Comparison of ENCODE assay signal across 8 cellular contexts in genomic region chr1:47333922-47334764, GRCh38. TPM values are rescaled to one million over a fixed set of nuclear protein-coding genes. Genes with fewer than 3 reads are reported as not detected.
A peak's percentile ranks its signal among the peaks of the same experiment; 100 is the strongest.
DNase-seq lines count a peak whose midpoint lies in the region; ATAC-seq, FAIRE-seq and TF ChIP-seq lines count a peak whose summit lies in the region.

No MANE protein-coding gene starts in this region.

- H3K4me3 ChIP-seq in H1 (ENCODE audit: extremely low read depth in 1 of 4, insufficient read depth in 2 of 4, low read depth in 3 of 4, low read length in 4 of 4) = peak overlapping the region; percentile 79 to 94 (median 86)
- peak overlapping the region; percentile 89 for H3K4me3 ChIP-seq in mesodermal cell (ENCODE audit: extremely low read depth, insufficient read depth, low read length, poor library complexity, severe bottlenecking)

- peak overlapping the region; percentile 78 for H2BK5ac ChIP-seq in H1 (ENCODE audit: low read depth, low read length)

- H3K9me3 ChIP-seq in CD4-positive, alpha-beta T cell (ENCODE audit: control insufficient read depth, low read length) = no peaks in the 10 kb centered on the region
- H3K9me3 ChIP-seq in H1 (ENCODE audit: insufficient read depth in 2 of 2, low read depth in 1 of 2, low read length in 1 of 2) = no peaks in the 10 kb centered on the region
- no peaks in the 10 kb centered on the region for H3K9me3 ChIP-seq in mesodermal cell (ENCODE audit: control insufficient read depth, low read length)

- H2AK5ac ChIP-seq in H1 (ENCODE audit: low read depth, low read length) = no peak overlapping the region

- H3K4me1 Mint-ChIP-seq in CD4-positive, alpha-beta T cell (ENCODE audit: low read depth) = peaks cover 21% of the 10 kb centered on the region
- peaks cover 15% of the 10 kb centered on the region for H3K4me1 Mint-ChIP-seq in activated CD8-positive, alpha-beta T cell treated with anti-CD3 and anti-CD28 coated beads, Interleukin-2, amount 10 ng/mL, durations not matched to agents 7 days and 5 days (ENCODE audit: low read depth)

- peak; percentile 88 for ATAC-seq in CD4-positive, alpha-beta T cell (ENCODE audit: poor library complexity)
- peak; percentile 89 for ATAC-seq in HG03439 (IDR thresholded peaks at IDR 0.05; ENCODE audit: unreplicated experiment)
- peak; percentile 89 for ATAC-seq in activated CD8-positive, alpha-beta T cell treated with anti-CD3 and anti-CD28 coated beads, Interleukin-2, amount 10 ng/mL, durations not matched to agents 7 days and 5 days

- no peak overlapping the region for H3K14ac ChIP-seq in H1 (ENCODE audit: insufficient read length)

- H2AFZ ChIP-seq in H1 (ENCODE audit: low read length) = peak overlapping the region; percentile 25; the same call in 1 of the 2 replicates

- no peaks in the 10 kb centered on the region for H3K27me3 ChIP-seq in CD4-positive, alpha-beta T cell (ENCODE audit: control insufficient read depth, insufficient read depth, low read length)
- H3K27me3 ChIP-seq in H1 (replicated peaks in 1 of 4; ENCODE audit: control insufficient read depth in 3 of 4, extremely low read depth in 1 of 4, insufficient read depth in 3 of 4, low read length in 3 of 4) = no peaks in the 10 kb centered on the region

- no peak overlapping the region for H3K4ac ChIP-seq in H1 (replicated peaks; ENCODE audit: insufficient read length, low read depth, low read length)

- H3K79me1 ChIP-seq in H1 (ENCODE audit: low read depth, low read length) = no peaks in the 10 kb centered on the region; the same call in 1 of the 2 replicates

- peak overlapping the region; percentile 78 for H2BK120ac ChIP-seq in H1 (replicated peaks; ENCODE audit: low read depth, low read length)

- intact Hi-C loops in CD4-positive, alpha-beta T cell (cut with DNase I, micrococcal nuclease) = loop anchor here (1.0 to 10.0 kb wide), 3 partner anchors 20 to 729 kb away; partner anchors contain the start of genes MKNK1 (in 1 of the 2) and STIL (in 1 of the 2)

- H2BK12ac ChIP-seq in H1 (ENCODE audit: low read depth, low read length) = no peak overlapping the region

- H3K36me3 ChIP-seq in H1 (ENCODE audit: control insufficient read depth in 2 of 4, insufficient read depth in 4 of 4, low read length in 3 of 4) (no peaks in the 10 kb centered on the region), mesodermal cell (ENCODE audit: control insufficient read depth, insufficient read depth, low read length) (peaks cover 19% of the 10 kb centered on the region)

- no peak overlapping the region for H2BK20ac ChIP-seq in H1 (ENCODE audit: low read length)

- TF ChIP-seq EP300 in H1 (IDR thresholded peaks at IDR 0.05; ENCODE audit: borderline replicate concordance in 1 of 2, low read depth in 2 of 2, low read length in 2 of 2) = no peak

- CTCF ChIA-PET in CD4-positive, alpha-beta T cell (lab: Charles Lee) = interaction anchor here (0.8 to 2.5 kb wide), 6 partner anchors 16 to 103 kb away, joined by 3 to 18 read pairs (median 8); partner anchors contain the start of genes FOXD2 and STIL
- CTCF ChIA-PET in activated CD8-positive, alpha-beta T cell treated with anti-CD3 and anti-CD28 coated beads, Interleukin-2, amount 10 ng/mL, durations not matched to agents 7 days and 5 days (lab: Charles Lee) = interaction anchor here (0.7 to 3.0 kb wide), 11 partner anchors 9 to 376 kb away, joined by 3 to 13 read pairs (median 4); partner anchors contain the start of genes FOXD2 and STIL
- CTCF ChIA-PET in H1 (lab: Charles Lee; ENCODE audit: partially characterized antibody) = interaction anchor here (0.6 to 2.6 kb wide), 5 partner anchors 10 to 102 kb away, joined by 3 to 11 read pairs (median 4); no protein-coding TSS in a partner anchor

- H3K79me2 ChIP-seq in H1 (ENCODE audit: control insufficient read depth in 1 of 2, insufficient read depth in 2 of 2, low read length in 2 of 2) = peaks cover 0 to 16% of the 10 kb centered on the region in 2 experiments; a peak in 3 of 4 replicates

- H3K36me3 Mint-ChIP-seq in CD4-positive, alpha-beta T cell (ENCODE audit: low read depth) = no peaks in the 10 kb centered on the region
- H3K36me3 Mint-ChIP-seq in activated CD8-positive, alpha-beta T cell treated with anti-CD3 and anti-CD28 coated beads, Interleukin-2, amount 10 ng/mL, durations not matched to agents 7 days and 5 days (ENCODE audit: low read depth) = peaks cover 6% of the 10 kb centered on the region

- FAIRE-seq in GM19239 (lab: Jason Lieb, UNC) = peak; percentile 94
- FAIRE-seq in H1 (lab: Jason Lieb, UNC) = no peak

- H4K5ac ChIP-seq in H1 (ENCODE audit: insufficient read length, low read depth, low read length) = peak overlapping the region; percentile 96

- no peak overlapping the region for H2BK15ac ChIP-seq in H1 (ENCODE audit: low read length)

- H3K56ac ChIP-seq in H1 (replicated peaks; ENCODE audit: insufficient read length, low read depth, low read length) = peak overlapping the region; percentile 86

- H3K4me2 ChIP-seq in H1 (ENCODE audit: insufficient read depth in 1 of 2, low read depth in 2 of 2, low read length in 2 of 2) = peak overlapping the region; percentile 60 to 85

- H3K27ac ChIP-seq in CD4-positive, alpha-beta T cell (ENCODE audit: low read depth, low read length) = peak overlapping the region; percentile 80
- H3K27ac ChIP-seq in H1 (ENCODE audit: low read depth, low read length) = peak overlapping the region; percentile 60
- peak overlapping the region; percentile 97 for H3K27ac ChIP-seq in mesodermal cell (ENCODE audit: low read depth, low read length, severe bottlenecking)

- H4K8ac ChIP-seq in H1 (ENCODE audit: extremely low read depth, insufficient read depth, low read length) = peak overlapping the region; percentile 97

- H3K23ac ChIP-seq in H1 (ENCODE audit: insufficient read length) = no peak overlapping the region

- whole genome bisulfite sequencing in H1 (ENCODE audit: extremely low coverage in 1 of 2, insufficient coverage in 1 of 2, insufficient read length in 1 of 2, insufficient replicate concordance in 2 of 2, low coverage in 1 of 2, low lambda C conversion rate in 2 of 2, missing lambda C conversion rate in 1 of 2), 2 experiments = 1% methylated on average over 66 of the region's 90 CpGs; no CpG with 5 or more reads in 1 of the 2 experiments
- 0% methylated on average over 56 to 78 of the region's 90 CpGs for WGBS in mesodermal cell (ENCODE audit: insufficient coverage in 2 of 2), 2 experiments

- peak; percentile 44 to 73 (median 58) for DNase-seq in CD4-positive, alpha-beta T cell
- DNase-seq in GM19239 (ENCODE audit: insufficient read length, low spot score) = peak; percentile 92
- DNase-seq in NCI-H748 treated with DMSO at 0.1 percent for 48 hours (lab: John Stamatoyannopoulos, UW) = peak; percentile 72
- DNase-seq in activated CD8-positive, alpha-beta T cell treated with anti-CD3 and anti-CD28 coated beads, Interleukin-2, amount 10 ng/mL, durations not matched to agents 7 days and 5 days = peak; percentile 78
- DNase-seq in H1 (ENCODE audit: low read depth in 1 of 2, low spot score in 2 of 2) = peak in 1 of 2 experiments; percentile 85
- peak; percentile 30 to 62 for DNase-seq in stimulated activated CD8-positive, alpha-beta memory T cell treated with anti-CD3 and anti-CD28 coated beads, Interleukin-15, amount 100 ng/mL, for 4 hours (ENCODE audit: low read depth in 2 of 2)

- no peaks in the 10 kb centered on the region for H4K20me1 ChIP-seq in H1 (replicated peaks in 1 of 2; ENCODE audit: control insufficient read depth in 1 of 2, insufficient read depth in 2 of 2, low read length in 2 of 2)

- H3K27ac Mint-ChIP-seq in CD4-positive, alpha-beta T cell = peak overlapping the region; percentile 90
- H3K27ac Mint-ChIP-seq in activated CD8-positive, alpha-beta T cell treated with anti-CD3 and anti-CD28 coated beads, Interleukin-2, amount 10 ng/mL, durations not matched to agents 7 days and 5 days = peak overlapping the region; percentile 91

- POLR2A ChIA-PET in CD4-positive, alpha-beta T cell (lab: Charles Lee) = interaction anchor here (0.9 to 3.1 kb wide), 6 partner anchors 10 to 1031 kb away, joined by 4 to 53 read pairs (median 6); partner anchors contain the start of genes LRRC41, STIL and UQCRH
- POLR2A ChIA-PET in activated CD8-positive, alpha-beta T cell treated with anti-CD3 and anti-CD28 coated beads, Interleukin-2, amount 10 ng/mL, durations not matched to agents 7 days and 5 days (lab: Charles Lee) = interaction anchor here (0.8 to 2.9 kb wide), 5 partner anchors 10 to 155 kb away, joined by 3 to 31 read pairs (median 11); partner anchors contain the start of gene STIL
- POLR2A ChIA-PET in H1 (lab: Charles Lee; ENCODE audit: partially characterized antibody) = interaction anchor here (0.7 to 2.2 kb wide), 7 partner anchors 9 to 267 kb away, joined by 3 to 18 read pairs (median 3); partner anchors contain the start of gene STIL

- H3K9ac ChIP-seq in H1 (replicated peaks in 1 of 4; ENCODE audit: extremely low read depth in 1 of 4, low read depth in 3 of 4, low read length in 3 of 4) = peak overlapping the region; percentile 68 to 87 (median 76)

- peak overlapping the region; percentile 78 for H3K18ac ChIP-seq in H1 (ENCODE audit: extremely low read depth, low read length)

- H4K91ac ChIP-seq in H1 (replicated peaks; ENCODE audit: insufficient read length, low read length) = peak overlapping the region; percentile 65

- H3K27me3 Mint-ChIP-seq in CD4-positive, alpha-beta T cell = no peaks in the 10 kb centered on the region
- no peaks in the 10 kb centered on the region for H3K27me3 Mint-ChIP-seq in activated CD8-positive, alpha-beta T cell treated with anti-CD3 and anti-CD28 coated beads, Interleukin-2, amount 10 ng/mL, durations not matched to agents 7 days and 5 days (ENCODE audit: low read depth)

- no peaks in the 10 kb centered on the region; the same call in 1 of the 2 replicates for H3K23me2 ChIP-seq in H1 (ENCODE audit: low read depth, low read length)

- peaks cover 0 to 5% (median 3%) of the 10 kb centered on the region in 4 experiments; a peak in 5 of 7 replicates for H3K4me1 ChIP-seq in H1 (replicated peaks in 1 of 4; ENCODE audit: control insufficient read depth in 3 of 4, insufficient read depth in 4 of 4, low read length in 3 of 4)
- peaks cover 13% of the 10 kb centered on the region for H3K4me1 ChIP-seq in mesodermal cell (ENCODE audit: control insufficient read depth, insufficient read depth, low read length, poor library complexity, severe bottlenecking)

- no peak for TF ChIP-seq CTCF in CD4-positive, alpha-beta T cell (IDR thresholded peaks at IDR 0.05)
- TF ChIP-seq CTCF in H1 (IDR thresholded peaks at IDR 0.05; ENCODE audit: control extremely low read depth in 1 of 3, insufficient read depth in 1 of 3, low read depth in 1 of 3, low read length in 3 of 3) = no peak

- TF ChIP-seq RAD21 in H1 (IDR thresholded peaks at IDR 0.05 in 1 of 2, conservative IDR thresholded peaks at IDR 0.05 in 1 of 2; ENCODE audit: low read depth in 2 of 2, low read length in 2 of 2) = no peak

- peak in 1 of 2 experiments; percentile 35; a peak in 1 of 3 replicates for TF ChIP-seq POLR2A in H1 (IDR thresholded peaks at IDR 0.05; ENCODE audit: control extremely low read depth in 1 of 2, low read depth in 2 of 2, low read length in 2 of 2)

- no peaks in the 10 kb centered on the region for H3K9me3 Mint-ChIP-seq in CD4-positive, alpha-beta T cell
- H3K9me3 Mint-ChIP-seq in activated CD8-positive, alpha-beta T cell treated with anti-CD3 and anti-CD28 coated beads, Interleukin-2, amount 10 ng/mL, durations not matched to agents 7 days and 5 days (ENCODE audit: insufficient read depth) = no peaks in the 10 kb centered on the region

- H3K4me3 Mint-ChIP-seq in CD4-positive, alpha-beta T cell = peak overlapping the region; percentile 96
- H3K4me3 Mint-ChIP-seq in activated CD8-positive, alpha-beta T cell treated with anti-CD3 and anti-CD28 coated beads, Interleukin-2, amount 10 ng/mL, durations not matched to agents 7 days and 5 days = peak overlapping the region; percentile 92

RNA-seq across cellular contexts. Expression of gene CMPK1, which starts 0.6 kb away (rescaled TPM):
- total RNA-seq in CD4-positive, alpha-beta T cell = 100 to 1,000 TPM; 112 TPM
- total RNA-seq in activated CD8-positive, alpha-beta T cell treated with anti-CD3 and anti-CD28 coated beads, Interleukin-2, amount 10 ng/mL, durations not matched to agents 7 days and 5 days = 10 to 100 TPM; 95.3 to 98.8 TPM
- 34.3 and 36.9 TPM in 2 replicates for total RNA-seq in H1 (2021; fragmentation: NEBNext Ultra II Directional; extraction: Animal tissue kit (Norgen Biotek cat#: 25700))
- polyA plus RNA-seq in H1 (2011; rRNA removed) = 2.7 and 6.0 TPM in 2 replicates
- polyA plus RNA-seq in H1 (2011; cell fraction: cytosol; rRNA removed) = 9.0 TPM
- polyA plus RNA-seq in H1 (2011; cell fraction: nucleus; rRNA removed) = 1.5 TPM
- polyA plus RNA-seq in H1 (2012, experiment 1 of 2) = 12.5 to 21.9 TPM (median 13.3 TPM) in 4 replicates
- 2.8 TPM for polyA plus RNA-seq in H1 (2012, experiment 2 of 2)
- 17.6 TPM for polyA plus RNA-seq in H1 (2013, experiment 1 of 2)
- polyA plus RNA-seq in H1 (2013, experiment 2 of 2) = 19.5 TPM
- polyA minus RNA-seq in H1 (2011; rRNA and poly(A)+ RNA removed) = 2.1 and 2.6 TPM in 2 replicates
- 9.4 TPM for polyA minus RNA-seq in H1 (2011; cell fraction: cytosol; rRNA and poly(A)+ RNA removed)
- 6.7 TPM for polyA minus RNA-seq in H1 (2011; cell fraction: nucleus; rRNA and poly(A)+ RNA removed)
- polyA plus RNA-seq in mesodermal cell (2013, experiment 1 of 2) = 61.2 TPM
- 66.6 TPM for polyA plus RNA-seq in mesodermal cell (2013, experiment 2 of 2)

RNA-seq across cellular contexts. Expression of gene STIL, which starts 20.2 kb away (rescaled TPM):
- total RNA-seq in CD4-positive, alpha-beta T cell = 1 to 10 TPM; 1.7 to 2.1 TPM
- 10 to 100 TPM; 48.0 to 50.1 TPM for total RNA-seq in activated CD8-positive, alpha-beta T cell treated with anti-CD3 and anti-CD28 coated beads, Interleukin-2, amount 10 ng/mL, durations not matched to agents 7 days and 5 days
- 25.1 and 26.5 TPM in 2 replicates for total RNA-seq in H1 (2021; fragmentation: NEBNext Ultra II Directional; extraction: Animal tissue kit (Norgen Biotek cat#: 25700))
- polyA plus RNA-seq in H1 (2011; rRNA removed) = 7.7 and 13.6 TPM in 2 replicates
- 13.0 TPM for polyA plus RNA-seq in H1 (2011; cell fraction: cytosol; rRNA removed)
- 8.4 TPM for polyA plus RNA-seq in H1 (2011; cell fraction: nucleus; rRNA removed)
- polyA plus RNA-seq in H1 (2012, experiment 1 of 2) = 10.7 to 17.6 TPM (median 13.1 TPM) in 4 replicates
- polyA plus RNA-seq in H1 (2012, experiment 2 of 2) = 0.66 TPM
- polyA plus RNA-seq in H1 (2013, experiment 1 of 2) = 15.3 TPM
- 14.7 TPM for polyA plus RNA-seq in H1 (2013, experiment 2 of 2)
- 68.2 and 78.2 TPM in 2 replicates for polyA minus RNA-seq in H1 (2011; rRNA and poly(A)+ RNA removed)
- 19.2 TPM for polyA minus RNA-seq in H1 (2011; cell fraction: cytosol; rRNA and poly(A)+ RNA removed)
- polyA minus RNA-seq in H1 (2011; cell fraction: nucleus; rRNA and poly(A)+ RNA removed) = 39.3 TPM
- 19.9 TPM for polyA plus RNA-seq in mesodermal cell (2013, experiment 1 of 2)
- polyA plus RNA-seq in mesodermal cell (2013, experiment 2 of 2) = 19.0 TPM
